In genomic region chr2:142536501-142536900, GRCh38 we compare ENCODE assay signal across 23 cellular contexts.
"Had no signal": no experiment of that assay in that cellular context is flagged by ENCODE, and none has a peak within 500 bp of the region (broad histone marks: within the 10 kb centered on the region; RNA-seq: fewer than 3 reads in every experiment).

No MANE protein-coding gene starts in this region.

- H3K9me3 ChIP-seq: left lung, mucosa of descending colon, right atrium auricular region, thyroid gland, vagina had no signal

- H3K4me1 ChIP-seq: left lung, parathyroid adenoma, right atrium auricular region, thyroid gland, vagina had no signal

- H3K79me2 ChIP-seq: parathyroid adenoma had no signal

- H3K4me2 ChIP-seq: smooth muscle cell had no signal

- H3K9ac ChIP-seq: parathyroid adenoma had no signal

- H3K27me3 ChIP-seq: left lung, right atrium auricular region, thyroid gland, vagina had no signal

- DNase-seq: cortex of kidney; effector memory CD8-positive, alpha-beta T cell; immature natural killer cell; islet precursor cell; kidney glomerular epithelial cell; left lung; mammary epithelial cell; mucosa of descending colon; naive B cell; stimulated activated CD4-positive, alpha-beta T cell treated with anti-CD3 and anti-CD28 coated beads, Interleukin-12 subunit alpha, Interleukin-12 subunit beta, amount 100 ng/mL, for 4 hours; stimulated activated CD4-positive, alpha-beta T cell treated with anti-CD3 and anti-CD28 coated beads, Interleukin-1b, Interleukin-23, amount 100 ng/mL, for 48 hours; stimulated activated CD4-positive, alpha-beta T cell treated with anti-CD3 and anti-CD28 coated beads, Interleukin-4, amount 100 ng/mL, for 1 hour; stimulated activated CD8-positive, alpha-beta memory T cell treated with anti-CD3 and anti-CD28 coated beads, Interleukin-4, amount 100 ng/mL, for 48 hours; stimulated activated naive CD4-positive, alpha-beta T cell; stimulated activated naive CD8-positive, alpha-beta T cell treated with anti-CD3 and anti-CD28 coated beads, Interleukin-15, amount 100 ng/mL, for 72 hours; thyroid gland had no signal

- H3K4me3 Mint-ChIP-seq: effector memory CD8-positive, alpha-beta T cell; immature natural killer cell; naive B cell; natural killer cell treated with Interleukin-12 subunit alpha and Interleukin-12 subunit beta and Interleukin-15 and Interleukin-18, amount 100 ng/mL, for 72 hours; neural crest cell; stimulated activated naive CD8-positive, alpha-beta T cell treated with anti-CD3 and anti-CD28 coated beads, Interleukin-15, amount 100 ng/mL, for 72 hours had no signal

- H3K4me3 ChIP-seq: left lung, mucosa of descending colon, right atrium auricular region, smooth muscle cell, thyroid gland, vagina had no signal

- H3K27ac Mint-ChIP-seq: effector memory CD8-positive, alpha-beta T cell; immature natural killer cell; natural killer cell treated with Interleukin-12 subunit alpha and Interleukin-12 subunit beta and Interleukin-15 and Interleukin-18, amount 100 ng/mL, for 72 hours; progenitor cell of endocrine pancreas; stimulated activated naive CD8-positive, alpha-beta T cell treated with anti-CD3 and anti-CD28 coated beads, Interleukin-15, amount 100 ng/mL, for 72 hours had no signal

- H3K36me3 ChIP-seq: left lung, right atrium auricular region, thyroid gland, vagina had no signal

- H3K27me3 Mint-ChIP-seq: effector memory CD8-positive, alpha-beta T cell; naive B cell; natural killer cell treated with Interleukin-12 subunit alpha and Interleukin-12 subunit beta and Interleukin-15 and Interleukin-18, amount 100 ng/mL, for 72 hours; progenitor cell of endocrine pancreas; stimulated activated naive CD8-positive, alpha-beta T cell treated with anti-CD3 and anti-CD28 coated beads, Interleukin-15, amount 100 ng/mL, for 72 hours had no signal

- H3K27ac ChIP-seq: left lung, parathyroid adenoma, right atrium auricular region, thyroid gland, vagina had no signal

- H2AFZ ChIP-seq: parathyroid adenoma had no signal

- H3K9me3 Mint-ChIP-seq: naive B cell, neural crest cell had no signal

- H3K4me1 Mint-ChIP-seq: immature natural killer cell; naive B cell; stimulated activated naive CD8-positive, alpha-beta T cell treated with anti-CD3 and anti-CD28 coated beads, Interleukin-15, amount 100 ng/mL, for 72 hours had no signal

- H3K36me3 Mint-ChIP-seq: immature natural killer cell; naive B cell; natural killer cell treated with Interleukin-12 subunit alpha and Interleukin-12 subunit beta and Interleukin-15 and Interleukin-18, amount 100 ng/mL, for 72 hours had no signal
